14 cellular contexts compared by ENCODE assay signal in genomic region chr19:18399008-18399407, GRCh38. TPM values are rescaled to one million over a fixed set of nuclear protein-coding genes. Genes with fewer than 3 reads are reported as not detected.
DNase-seq lines count a peak whose midpoint lies in the region; ATAC-seq, FAIRE-seq and TF ChIP-seq lines count a peak whose summit lies in the region.
"Had no signal": no experiment of that assay in that cellular context is flagged by ENCODE, and none has a peak within 500 bp of the region (broad histone marks: within the 10 kb centered on the region; RNA-seq: fewer than 3 reads in every experiment).

No MANE protein-coding gene starts in this region.

- peak; percentile 49 for ATAC-seq in left ventricle myocardium superior
- ATAC-seq: activated T-cell treated with anti-CD3 and anti-CD28 coated beads, Interleukin-2, amount 50 U/mL, for 72 hours had no signal

- TF ChIP-seq CTCF in stomach (IDR thresholded peaks at IDR 0.05) (peak in 1 of 7 experiments; percentile 15), GM13977 (IDR thresholded peaks at IDR 0.05; ENCODE audit: extremely low read depth, insufficient read depth, missing control alignments) (no peak)

- H3K36me3 ChIP-seq in adipocyte (ENCODE audit: control insufficient read depth, insufficient read depth, low read length, severe bottlenecking): no peaks in the 10 kb centered on the region
- no peaks in the 10 kb centered on the region for H3K36me3 ChIP-seq in stomach
- H3K36me3 ChIP-seq: brain microvascular endothelial cell had no signal

- peak overlapping the region in 4 of 5 donors; percentile 24 to 65 (median 62) for H3K27ac ChIP-seq in stomach
- H3K27ac ChIP-seq: 22Rv1, brain microvascular endothelial cell had no signal

- H3K9me3 ChIP-seq in adipocyte (ENCODE audit: control insufficient read depth, low read length): no peaks in the 10 kb centered on the region
- no peaks in the 10 kb centered on the region for H3K9me3 ChIP-seq in stomach

- H3K4me3 ChIP-seq in adipocyte (ENCODE audit: low read length) (no peak overlapping the region), stomach (no peak overlapping the region)

- intact Hi-C loops in left ventricle myocardium superior (cut with micrococcal nuclease) (no loop called here), stomach (cut with DNase I; ENCODE audit: low total_unique reads) (loop anchor here (10.0 kb wide), 1 partner anchor 54 kb away; the partner anchor contains the start of gene PGPEP1)

- H3K9ac ChIP-seq in adipocyte (ENCODE audit: low read length): no peak overlapping the region

- no peak for TF ChIP-seq EP300 in stomach (IDR thresholded peaks at IDR 0.05)

- peaks cover 7% of the 10 kb centered on the region for H3K4me1 ChIP-seq in adipocyte (ENCODE audit: control insufficient read depth, insufficient read depth, low read length)
- H3K4me1 ChIP-seq in stomach: peaks cover 11 to 82% (median 37%) of the 10 kb centered on the region in 4 donors

- DNase-seq in DMS53 (lab: John Stamatoyannopoulos, UW): peak; percentile 30
- no peak for DNase-seq in DMS53 treated with DMSO at 0.1 percent for 48 hours (lab: John Stamatoyannopoulos, UW; ENCODE audit: unreplicated experiment)
- peak; percentile 50 for DNase-seq in adipocyte (ENCODE audit: low read depth)
- peak; percentile 61 for DNase-seq in left ventricle myocardium superior
- peak; percentile 87 for DNase-seq in stomach
- DNase-seq in T-helper 1 cell: no peak
- DNase-seq in frontal cortex (ENCODE audit: low spot score in 2 of 2): no peak
- DNase-seq in GM13977 (ENCODE audit: low spot score): no peak
- DNase-seq: activated CD4-positive, alpha-beta T cell treated with anti-CD3 and anti-CD28 coated beads for 1 hour; activated T-cell treated with anti-CD3 and anti-CD28 coated beads, Interleukin-2, amount 50 U/mL, for 72 hours; brain microvascular endothelial cell; DMS79; NCI-H510A had no signal

- no peak for FAIRE-seq in frontal cortex (lab: Jason Lieb, UNC)

- in situ Hi-C loops in GM13977 (cut with MboI; ENCODE audit: low pct_unique_long_range_greater_than_20kb, low sequenced_read_pairs, unreplicated experiment): no loop called here

- WGBS in stomach, 5 donors: 13 to 23% (median 17%) methylated on average over 6 of the region's 6 CpGs

- TF ChIP-seq POLR2A in stomach (IDR thresholded peaks at IDR 0.05): no peak

- H3K27me3 ChIP-seq in adipocyte (replicated peaks; ENCODE audit: control insufficient read depth, insufficient read depth, low read length) (peaks cover 7% of the 10 kb centered on the region), stomach (peaks cover 0 to 25% (median 7%) of the 10 kb centered on the region in 3 donors)
- H3K27me3 ChIP-seq: brain microvascular endothelial cell had no signal

RNA-seq across cellular contexts. Expression of gene LRRC25, which starts 1.6 kb away (rescaled TPM):
- total RNA-seq in left ventricle myocardium superior (2.9 TPM), stomach (10 to 100 TPM in 1 of 5 donors, 1 to 10 TPM in 2, not detected in 2; 2.9 to 11.2 (median 7.2) TPM), frontal cortex (0.41 TPM)
- polyA plus RNA-seq in stomach: 1 to 10 TPM in 2 of 3 donors, under 1 TPM in 1; 0.98 to 2.4 (median 1.7) TPM
- total RNA-seq: activated T-cell treated with anti-CD3 and anti-CD28 coated beads, Interleukin-2, amount 50 U/mL, for 72 hours had no signal

RNA-seq across cellular contexts. Expression of gene GDF15, which starts 13.1 kb away (rescaled TPM):
- total RNA-seq in left ventricle myocardium superior: 0.27 TPM
- 100 to 1,000 TPM in 1 of 5 donors, 10 to 100 TPM in 4; 17.3 to 102 (median 46.9) TPM for total RNA-seq in stomach
- 100 to 1,000 TPM in 1 of 3 donors, 10 to 100 TPM in 2; 14.2 to 134 (median 44.5) TPM for polyA plus RNA-seq in stomach
- total RNA-seq in frontal cortex: not detected

RNA-seq across cellular contexts. Expression of gene SSBP4, which starts 20.2 kb away (rescaled TPM):
- total RNA-seq in left ventricle myocardium superior (36.4 TPM), stomach (100 to 1,000 TPM in 1 of 5 donors, 10 to 100 TPM in 4; 22.8 to 253 (median 39.7) TPM), frontal cortex (69.3 TPM)
- polyA plus RNA-seq in stomach: 10 to 100 TPM; 49.9 to 77.6 (median 54.4) TPM

RNA-seq across cellular contexts. Expression of gene ISYNA1, which starts 38.9 kb away (rescaled TPM):
- total RNA-seq in left ventricle myocardium superior (24.4 TPM), stomach (10 to 100 TPM in 4 of 5 donors, 1 to 10 TPM in 1; 7.8 to 47.3 (median 15.8) TPM), frontal cortex (62.8 TPM)
- polyA plus RNA-seq in stomach: 10 to 100 TPM in 2 of 3 donors, 1 to 10 TPM in 1; 9.5 to 39.7 (median 15.0) TPM

RNA-seq across cellular contexts. Expression of gene PGPEP1, which starts 58.6 kb away (rescaled TPM):
- total RNA-seq in left ventricle myocardium superior (41.2 TPM), stomach (10 to 100 TPM in 4 of 5 donors, 1 to 10 TPM in 1; 8.0 to 58.9 (median 22.9) TPM), frontal cortex (18.3 TPM)
- polyA plus RNA-seq in stomach: 10 to 100 TPM in 2 of 3 donors, 1 to 10 TPM in 1; 8.4 to 40.0 (median 31.8) TPM

Comparison
In these comparisons a context has a peak if more than half of its experiments do, and no peak if none do; other contexts are left out.
1. DNase-seq: peak in DMS53 (single experiment), adipocyte (single experiment), left ventricle myocardium superior (single experiment) and stomach (single experiment); none in DMS53 treated with DMSO at 0.1 percent for 48 hours (single experiment), T-helper 1 cell (0 of 5), frontal cortex (0 of 2) and GM13977 (single experiment).
2. RNA of gene GDF15, which starts 13.1 kb away (total RNA-seq): 17.3 to 102 TPM in stomach; 0.27 TPM in left ventricle myocardium superior (single experiment) and not detected in frontal cortex (single experiment); every median in the first group is over 10 times any median in the second.